ENCODE assay signal across 8 cellular contexts in the genomic region with DNA sequence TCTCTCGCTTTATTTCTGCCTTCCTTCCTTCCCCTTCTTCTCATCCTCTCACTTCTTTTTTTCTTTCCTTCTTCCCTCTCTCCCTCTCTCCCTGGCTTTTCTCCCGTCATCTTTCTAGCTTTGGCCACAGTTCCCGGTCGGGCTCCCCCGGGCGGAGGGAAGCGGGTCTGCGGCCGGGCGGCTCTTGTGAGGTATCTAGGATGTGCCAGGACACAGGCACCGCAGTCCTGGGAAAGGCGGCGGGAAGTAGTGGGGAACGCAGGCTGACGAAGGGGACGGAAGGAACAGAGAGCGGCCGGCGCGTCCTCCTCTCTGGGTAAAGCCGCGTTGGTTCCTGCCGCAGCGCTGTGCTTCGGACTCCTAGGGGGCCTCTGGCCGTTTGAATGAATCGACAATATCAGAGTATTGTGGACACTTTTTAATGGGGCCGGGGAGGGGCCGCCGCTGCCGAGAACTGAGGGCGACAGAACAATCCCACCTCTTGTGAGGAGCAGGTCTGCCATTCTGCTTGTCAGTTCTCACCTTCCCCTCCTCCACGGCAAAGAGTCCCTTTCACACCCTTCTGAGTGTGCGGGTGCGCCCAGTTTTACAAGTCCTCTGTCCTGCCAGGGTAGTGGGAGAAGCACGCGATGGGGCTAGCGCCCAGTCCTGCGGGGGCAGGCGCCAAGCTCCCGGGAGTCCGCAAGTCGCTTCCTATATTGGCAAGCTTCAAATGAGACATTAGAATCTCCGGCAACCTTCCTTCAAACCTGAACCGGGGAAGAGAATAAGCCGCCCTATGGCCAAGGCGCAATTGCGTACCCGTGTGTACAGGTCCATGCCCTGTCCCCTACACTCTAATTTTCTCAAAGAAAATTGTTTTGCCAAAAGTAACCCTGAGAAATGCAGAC. TPM values are rescaled to one million over a fixed set of nuclear protein-coding genes. Genes with fewer than 3 reads are reported as not detected.
DNase-seq lines count a peak whose midpoint lies in the region; ATAC-seq and TF ChIP-seq lines count a peak whose summit lies in the region.

No MANE protein-coding gene starts in this region.

- WGBS in hepatocyte (ENCODE audit: low lambda C conversion rate, missing lambda C conversion rate): 2% methylated on average over 49 of the region's 49 CpGs

- ATAC-seq in stimulated activated memory B cell treated with anti-CD40 and anti-IgM and Interleukin-4, amounts not matched to agents 10 μg/mL and 1 μg/mL and 100 μg/mL, for 72 hours: no peak
- no peak for ATAC-seq in HG03196 (IDR thresholded peaks at IDR 0.05; ENCODE audit: unreplicated experiment)
- ATAC-seq in HG02885 (IDR thresholded peaks at IDR 0.05; ENCODE audit: poor library complexity, unreplicated experiment): no peak

- peak overlapping the region; percentile 63 for H3K4me3 ChIP-seq in adipocyte (ENCODE audit: low read length)
- H3K4me3 ChIP-seq in hepatocyte: no peak overlapping the region

- H3K36me3 ChIP-seq in adipocyte (ENCODE audit: control insufficient read depth, insufficient read depth, low read length, severe bottlenecking): no peaks in the 10 kb centered on the region
- H3K36me3 ChIP-seq in hepatocyte (replicated peaks; ENCODE audit: insufficient read depth, low read depth): no peaks in the 10 kb centered on the region

- H3K36me3 Mint-ChIP-seq in stimulated activated memory B cell treated with anti-CD40 and anti-IgM and Interleukin-4, amounts not matched to agents 10 μg/mL and 1 μg/mL and 100 μg/mL, for 72 hours: peaks cover 5% of the 10 kb centered on the region

- H3K27me3 ChIP-seq in adipocyte (replicated peaks; ENCODE audit: control insufficient read depth, insufficient read depth, low read length) (peaks cover 98% of the 10 kb centered on the region), hepatocyte (peaks cover 100% of the 10 kb centered on the region)

- H3K9me3 Mint-ChIP-seq in stimulated activated memory B cell treated with anti-CD40 and anti-IgM and Interleukin-4, amounts not matched to agents 10 μg/mL and 1 μg/mL and 100 μg/mL, for 72 hours: no peaks in the 10 kb centered on the region

- DNase-seq in AG08395 (ENCODE audit: low spot score) (peak; percentile 70), GM13977 (ENCODE audit: low spot score) (peak; percentile 36), NCI-H510A (lab: John Stamatoyannopoulos, UW) (peak; percentile 71), adipocyte (ENCODE audit: low read depth) (peak; percentile 89), hepatocyte (ENCODE audit: low spot score) (peak; percentile 76)

- H3K27me3 Mint-ChIP-seq in stimulated activated memory B cell treated with anti-CD40 and anti-IgM and Interleukin-4, amounts not matched to agents 10 μg/mL and 1 μg/mL and 100 μg/mL, for 72 hours: peaks cover 100% of the 10 kb centered on the region

- peaks cover 7% of the 10 kb centered on the region for H3K9me3 ChIP-seq in adipocyte (ENCODE audit: control insufficient read depth, low read length)
- no peaks in the 10 kb centered on the region for H3K9me3 ChIP-seq in hepatocyte (ENCODE audit: low read depth)

- H2AFZ ChIP-seq in hepatocyte: peak overlapping the region; percentile 4

- H3K4me1 ChIP-seq in adipocyte (ENCODE audit: control insufficient read depth, insufficient read depth, low read length): peaks cover 32% of the 10 kb centered on the region
- peaks cover 30% of the 10 kb centered on the region for H3K4me1 ChIP-seq in hepatocyte (ENCODE audit: insufficient read depth)

- peak overlapping the region; percentile 79 for H3K4me2 ChIP-seq in hepatocyte

- in situ Hi-C loops in GM13977 (cut with MboI; ENCODE audit: low pct_unique_long_range_greater_than_20kb, low sequenced_read_pairs, unreplicated experiment): no loop called here

- no peaks in the 10 kb centered on the region for H3K9me2 ChIP-seq in hepatocyte (replicated peaks; ENCODE audit: insufficient read depth)

- peak overlapping the region; percentile 74 for H3K4me3 Mint-ChIP-seq in stimulated activated memory B cell treated with anti-CD40 and anti-IgM and Interleukin-4, amounts not matched to agents 10 μg/mL and 1 μg/mL and 100 μg/mL, for 72 hours

- TF ChIP-seq CTCF in GM13977 (IDR thresholded peaks at IDR 0.05; ENCODE audit: extremely low read depth, insufficient read depth, missing control alignments) (peak; percentile 26), hepatocyte (IDR thresholded peaks at IDR 0.05; ENCODE audit: poor library complexity) (peak; percentile 56)

- peaks cover 79% of the 10 kb centered on the region for H3K4me1 Mint-ChIP-seq in stimulated activated memory B cell treated with anti-CD40 and anti-IgM and Interleukin-4, amounts not matched to agents 10 μg/mL and 1 μg/mL and 100 μg/mL, for 72 hours

- H3K27ac Mint-ChIP-seq in stimulated activated memory B cell treated with anti-CD40 and anti-IgM and Interleukin-4, amounts not matched to agents 10 μg/mL and 1 μg/mL and 100 μg/mL, for 72 hours: no peak overlapping the region

- no peak overlapping the region for H3K9ac ChIP-seq in adipocyte (ENCODE audit: low read length)

- no peaks in the 10 kb centered on the region for H3K79me2 ChIP-seq in hepatocyte

- H4K20me1 ChIP-seq in hepatocyte (ENCODE audit: insufficient read depth, poor library complexity, severe bottlenecking): no peaks in the 10 kb centered on the region

- no peak overlapping the region for H3K27ac ChIP-seq in hepatocyte

RNA-seq across cellular contexts. Expression of a gene that starts 1.1 kb away (rescaled TPM):
- not detected in 2 replicates for total RNA-seq in hepatocyte
- 0.34 TPM in 1 of 2 replicates, not detected in the other for polyA plus RNA-seq in hepatocyte

RNA-seq across cellular contexts. Expression of a gene that starts 13.6 kb away (rescaled TPM):
- total RNA-seq in hepatocyte: 9.0 and 25.3 TPM in 2 replicates
- polyA plus RNA-seq in hepatocyte: 14.4 and 15.7 TPM in 2 replicates

Comparison
In these comparisons a context has a peak if more than half of its experiments do, and no peak if none do; other contexts are left out.
1. DNase-seq: peak in every context shown above with its lines; median percentile 89 in adipocyte; 76 in hepatocyte; 71 in NCI-H510A; 70 in AG08395; 36 in GM13977.